ENCODE assay signal across 8 cellular contexts in the genomic region with DNA sequence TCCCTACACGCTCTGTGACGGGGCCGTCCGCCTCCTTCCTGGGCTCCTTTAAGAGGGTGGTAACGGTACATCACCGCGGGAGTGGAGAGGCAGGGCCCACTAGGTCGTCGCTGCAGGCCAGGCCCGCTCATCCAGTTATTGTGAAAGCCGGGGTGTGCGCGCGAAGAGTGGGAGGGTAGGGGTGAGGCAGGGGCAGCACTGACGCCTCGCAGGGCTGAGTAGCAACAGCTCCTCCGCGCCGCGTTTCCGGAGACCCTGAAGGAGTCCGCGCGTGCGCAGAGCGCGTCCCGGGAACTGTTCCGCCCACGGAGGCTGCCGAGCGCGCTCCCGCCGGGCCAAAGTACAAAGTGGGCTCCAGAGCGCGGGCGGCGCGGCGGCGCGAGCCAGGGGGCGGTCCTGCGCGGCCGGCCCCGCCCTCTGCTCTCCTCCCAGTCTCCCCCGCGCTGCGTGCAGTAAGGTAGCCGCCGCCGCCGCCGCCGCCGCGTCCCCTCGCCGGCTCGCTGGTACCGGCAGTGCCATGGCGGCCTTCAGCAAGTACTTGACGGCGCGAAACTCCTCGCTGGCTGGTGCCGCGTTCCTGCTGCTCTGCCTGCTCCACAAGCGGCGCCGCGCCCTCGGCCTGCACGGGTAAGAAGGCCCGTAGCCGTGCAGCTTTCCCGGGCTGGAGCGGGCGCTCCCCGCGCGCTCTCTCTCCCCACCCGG. TPM values are rescaled to one million over a fixed set of nuclear protein-coding genes. Genes with fewer than 3 reads are reported as not detected.
DNase-seq lines count a peak whose midpoint lies in the region; ATAC-seq lines count a peak whose summit lies in the region.

Gene ABCD3, plus strand, starts transcription at position 428 of the 702 bp plus-strand sequence. Its CDS starts 90 bp downstream, at position 518.

- peak; percentile 96 for ATAC-seq in GM21360 (IDR thresholded peaks at IDR 0.05; ENCODE audit: unreplicated experiment)
- ATAC-seq in memory B cell (ENCODE audit: low read depth), result peak; percentile 94

- no peaks in the 10 kb centered on the region for H3K36me3 Mint-ChIP-seq in memory B cell

- peak within 1 kb of the TSS; percentile 77 for H3K27ac ChIP-seq in effector memory CD4-positive, alpha-beta T cell (ENCODE audit: insufficient read depth, low read length, poor library complexity, severe bottlenecking)

- H3K9me3 Mint-ChIP-seq in memory B cell, result no peaks in the 10 kb centered on the region

- H3K36me3 ChIP-seq in effector memory CD4-positive, alpha-beta T cell (ENCODE audit: control insufficient read depth, insufficient read depth, low read length), result no peaks in the 10 kb centered on the region

- H3K4me3 Mint-ChIP-seq in memory B cell, result no peak within 1 kb of the TSS

- peak within 1 kb of the TSS; percentile 76 for H3K4me3 ChIP-seq in effector memory CD4-positive, alpha-beta T cell (ENCODE audit: insufficient read depth, low read depth, low read length, poor library complexity, severe bottlenecking)

- peaks cover 6% of the 10 kb centered on the region for H3K4me1 ChIP-seq in effector memory CD4-positive, alpha-beta T cell (ENCODE audit: control insufficient read depth, insufficient read depth, low read length, poor library complexity, severe bottlenecking)

- H3K27ac Mint-ChIP-seq in memory B cell, result no peak within 1 kb of the TSS

- DNase-seq in COLO668 (lab: John Stamatoyannopoulos, UW; ENCODE audit: unreplicated experiment) (peak; percentile 99), HT-29 (ENCODE audit: low spot score) (peak; percentile 96), NOMO-1 (lab: John Stamatoyannopoulos, UW; ENCODE audit: unreplicated experiment in 2 of 2) (peak; percentile 95 to 98), memory B cell (ENCODE audit: low spot score in 2 of 2) (peak; percentile 94 to 95)
- DNase-seq in effector memory CD4-positive, alpha-beta T cell, result peak; percentile 93 to 95 (median 94)
- DNase-seq in stimulated activated CD8-positive, alpha-beta memory T cell treated with anti-CD3 and anti-CD28 coated beads, Interleukin-12 subunit alpha, Interleukin-12 subunit beta, amount 100 ng/mL, for 1 hour (ENCODE audit: low read depth), result peak; percentile 95

- CTCF ChIA-PET in activated CD8-positive, alpha-beta memory T cell treated with anti-CD3 and anti-CD28 coated beads for 36 hours (lab: Charles Lee), result no interaction called here

- H3K27me3 ChIP-seq in effector memory CD4-positive, alpha-beta T cell (replicated peaks; ENCODE audit: control insufficient read depth, insufficient read depth, low read length, poor library complexity, severe bottlenecking), result no peaks in the 10 kb centered on the region

- H3K27me3 Mint-ChIP-seq in memory B cell, result peaks cover 7% of the 10 kb centered on the region

- POLR2A ChIA-PET in activated CD8-positive, alpha-beta memory T cell treated with anti-CD3 and anti-CD28 coated beads for 36 hours (lab: Charles Lee), result interaction anchor here (0.7 kb wide), 1 partner anchor 572 kb away, joined by 3 read pairs; no protein-coding TSS in a partner anchor

- no peaks in the 10 kb centered on the region for H3K9me3 ChIP-seq in effector memory CD4-positive, alpha-beta T cell (ENCODE audit: control insufficient read depth, low read length)

- H3K4me1 Mint-ChIP-seq in memory B cell, result peaks cover 17% of the 10 kb centered on the region

RNA-seq across cellular contexts. Expression of gene ABCD3, which starts in this region (rescaled TPM):
- 25.0 and 27.5 TPM in 2 replicates for total RNA-seq in HT-29 (2014; rRNA removed; shearing (Covaris generic))
- total RNA-seq in activated CD8-positive, alpha-beta memory T cell treated with anti-CD3 and anti-CD28 coated beads for 36 hours, result 10 to 100 TPM; 35.2 to 38.5 TPM

Comparison
In these comparisons a context has a peak if more than half of its experiments do, and no peak if none do; other contexts are left out.
1. Peak in every context shown above with its lines: DNase-seq, ATAC-seq, H3K4me3 ChIP-seq and H3K27ac ChIP-seq.